In genomic region chr13:75635621-75636338, GRCh38 we compare ENCODE assay signal across 8 cellular contexts. TPM values are rescaled to one million over a fixed set of nuclear protein-coding genes. Genes with fewer than 3 reads are reported as not detected.
A peak's percentile ranks its signal among the peaks of the same experiment; 100 is the strongest.
DNase-seq lines count a peak whose midpoint lies in the region; ATAC-seq, FAIRE-seq and TF ChIP-seq lines count a peak whose summit lies in the region.

LMO7 (plus strand) TSS chr13:75636330; CDS start chr13:75636658, 328 bp downstream.

- H2AFZ ChIP-seq in ACC112 (ENCODE audit: low read length, unreplicated experiment) = peak within 1 kb of the TSS; percentile 80

- peak; percentile 70 for DNase-seq in OCI-M1 (lab: John Stamatoyannopoulos, UW)
- DNase-seq in activated naive CD4-positive, alpha-beta T cell treated with Interleukin-2 at 50 U/mL for 16 hours = peak; percentile 50
- peak in 35 of 42 donors; percentile 14 to 70 (median 38) for DNase-seq in head of caudate nucleus
- DNase-seq in pancreas = peak; percentile 50 to 84 (median 64)
- no peak for DNase-seq in NCI-H2171 treated with DMSO at 0.1 percent for 48 hours (lab: John Stamatoyannopoulos, UW)

- 0 to 1% methylated on average over 29 to 86 of the region's 86 CpGs for WGBS in pancreas, 2 donors

- H3K79me2 ChIP-seq in ACC112 (ENCODE audit: control insufficient read depth, insufficient read depth, low read length, unreplicated experiment) = peaks cover 43% of the 10 kb centered on the region

- H3K27me3 ChIP-seq in ACC112 (ENCODE audit: insufficient read depth, low read length) = no peaks in the 10 kb centered on the region
- H3K27me3 ChIP-seq in pancreas = no peaks in the 10 kb centered on the region

- no peaks in the 10 kb centered on the region; the same call in 1 of the 2 replicates for H3K36me3 ChIP-seq in ACC112 (ENCODE audit: insufficient read depth, low read length)
- H3K36me3 ChIP-seq in pancreas = no peaks in the 10 kb centered on the region

- H3K4me3 ChIP-seq in ACC112 (ENCODE audit: low read depth, low read length) = peak within 1 kb of the TSS; percentile 94
- H3K4me3 ChIP-seq in pancreas = peak within 1 kb of the TSS; percentile 28 to 79 (median 66)

- intact Hi-C loops in head of caudate nucleus (cut with DNase I) = no loop called here
- intact Hi-C loops in pancreas (cut with DNase I) = no loop called here

- peaks cover 25% of the 10 kb centered on the region for H3K4me1 ChIP-seq in ACC112 (ENCODE audit: control insufficient read depth, insufficient read depth, low read length, unreplicated experiment)
- H3K4me1 ChIP-seq in pancreas = no peaks in the 10 kb centered on the region

- FAIRE-seq in pancreas (lab: Jason Lieb, UNC) = no peak

- TF ChIP-seq CTCF in pancreas (IDR thresholded peaks at IDR 0.05) = no peak

- H3K9me3 ChIP-seq in pancreas = no peaks in the 10 kb centered on the region

- peak within 1 kb of the TSS; percentile 48 for H3K27ac ChIP-seq in ACC112 (ENCODE audit: low read depth, low read length)
- peak within 1 kb of the TSS; percentile 69 to 81 (median 79) for H3K27ac ChIP-seq in pancreas

- ATAC-seq in GM18867 (IDR thresholded peaks at IDR 0.05; ENCODE audit: unreplicated experiment) (peak; percentile 70), HG03045 (IDR thresholded peaks at IDR 0.05; ENCODE audit: unreplicated experiment) (peak; percentile 65), pancreas (peak; percentile 76 to 85 (median 82))

RNA-seq across cellular contexts. Expression of gene LMO7, which starts in this region (rescaled TPM):
- 10 to 100 TPM; 14.7 to 47.8 (median 29.1) TPM for total RNA-seq in pancreas
- 10 to 100 TPM; 20.7 to 50.4 TPM for polyA plus RNA-seq in pancreas
